1 cellular context compared by ENCODE assay signal in genomic region chr2:74982581-74982980, GRCh38.
TF ChIP-seq lines count a peak whose summit lies in the region.

No MANE protein-coding gene starts in this region.

TF ChIP-seq in GM23338, 12 proteins besides CTCF, POLR2A, EP300 and RAD21:
- TF ChIP-seq ZNF462 (CRISPR knock-in tag; IDR thresholded peaks at IDR 0.05), result no peak
- no peak for TF ChIP-seq EZH2 (IDR thresholded peaks at IDR 0.05; ENCODE audit: low read depth, unreplicated experiment)
- TF ChIP-seq ETS1 (IDR thresholded peaks at IDR 0.05), result no peak
- TF ChIP-seq STAT1 (IDR thresholded peaks at IDR 0.05; ENCODE audit: unreplicated experiment), result no peak
- TF ChIP-seq POLR2AphosphoS5 (IDR thresholded peaks at IDR 0.05; ENCODE audit: low read depth), result no peak
TF ChIP-seq in GM23338: peak in this region for 0.
